1 cellular context compared by ENCODE assay signal in genomic region chr12:1995205-1995896, GRCh38.
TF ChIP-seq lines count a peak whose summit lies in the region.

No MANE protein-coding gene starts in this region.

TF ChIP-seq in GM23338, 12 proteins besides CTCF, POLR2A, EP300 and RAD21 (continued from another document):
- TF ChIP-seq ZNF462 (CRISPR knock-in tag; IDR thresholded peaks at IDR 0.05) (no peak), NANOG (IDR thresholded peaks at IDR 0.05; ENCODE audit: borderline replicate concordance) (no peak), JUNB (IDR thresholded peaks at IDR 0.05; ENCODE audit: unreplicated experiment) (no peak), EZH2 (IDR thresholded peaks at IDR 0.05; ENCODE audit: low read depth, unreplicated experiment) (no peak), POLR2AphosphoS5 (IDR thresholded peaks at IDR 0.05; ENCODE audit: low read depth) (no peak), REST (IDR thresholded peaks at IDR 0.05; ENCODE audit: unreplicated experiment) (no peak), ZNF114 (CRISPR knock-in tag; IDR thresholded peaks at IDR 0.05) (no peak), STAT1 (IDR thresholded peaks at IDR 0.05; ENCODE audit: unreplicated experiment) (no peak), ETS1 (IDR thresholded peaks at IDR 0.05) (no peak), CREB1 (CRISPR knock-in tag; IDR thresholded peaks at IDR 0.05; ENCODE audit: low read depth) (no peak)
